ENCODE assay signal across 1 cellular context in the genomic region with DNA sequence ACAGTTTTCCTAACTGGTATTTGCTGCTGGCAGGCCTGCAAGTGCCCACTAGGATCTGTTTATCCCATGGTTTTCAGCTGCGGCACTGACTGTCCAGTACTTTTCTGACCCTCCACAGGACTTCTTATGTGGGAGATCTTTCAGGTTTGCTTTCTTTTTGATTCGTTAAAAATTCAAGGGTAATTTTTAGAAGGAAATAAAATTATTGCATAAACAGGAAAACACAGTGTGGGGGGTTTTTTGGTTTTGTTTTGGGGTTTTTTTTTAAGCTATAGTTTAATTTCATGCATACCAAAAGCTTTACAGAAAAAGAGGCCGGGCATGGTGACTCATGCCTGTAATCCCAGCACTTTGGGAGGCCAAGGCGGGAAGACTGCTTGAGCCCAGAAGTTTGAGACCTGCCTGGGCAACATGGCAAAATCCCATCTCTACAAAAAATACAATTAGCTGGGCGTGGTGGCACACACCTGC.
TF ChIP-seq lines count a peak whose summit lies in the region.

No MANE protein-coding gene starts in this region.

TF ChIP-seq in HepG2, 621 proteins besides CTCF, POLR2A, EP300 and RAD21:
- TF ChIP-seq ZNF546 (CRISPR knock-in tag; conservative IDR thresholded peaks at IDR 0.05) (no peak), SP5 (CRISPR knock-in tag; IDR thresholded peaks at IDR 0.05; ENCODE audit: borderline replicate concordance, low read depth) (no peak), ARHGAP35 (CRISPR knock-in tag; IDR thresholded peaks at IDR 0.05; ENCODE audit: borderline replicate concordance) (no peak), XRCC5 (optimal IDR thresholded peaks at IDR 0.05; ENCODE audit: low read length) (no peak), KLF11 (CRISPR knock-in tag; IDR thresholded peaks at IDR 0.05) (no peak), CEBPB (IDR thresholded peaks at IDR 0.05; ENCODE audit: borderline replicate concordance, low read depth, low read length) (no peak), ZNF781 (CRISPR knock-in tag; IDR thresholded peaks at IDR 0.05; ENCODE audit: borderline replicate concordance, not compliant biosample characterization) (no peak), ZNF292 (CRISPR knock-in tag; IDR thresholded peaks at IDR 0.05; ENCODE audit: borderline replicate concordance, low read depth) (no peak), ZNF777 (CRISPR knock-in tag; IDR thresholded peaks at IDR 0.05) (no peak), MIXL1 (CRISPR knock-in tag; IDR thresholded peaks at IDR 0.05) (no peak), ZBTB21 (CRISPR knock-in tag; IDR thresholded peaks at IDR 0.05) (no peak), PRMT3 (CRISPR knock-in tag; IDR thresholded peaks at IDR 0.05; ENCODE audit: borderline replicate concordance, low read depth) (no peak), MEIS2 (CRISPR knock-in tag; IDR thresholded peaks at IDR 0.05) (no peak), ZFP82 (CRISPR knock-in tag; IDR thresholded peaks at IDR 0.05; ENCODE audit: borderline replicate concordance) (no peak), ELF3 (CRISPR knock-in tag; IDR thresholded peaks at IDR 0.05) (no peak), ZNF101 (CRISPR knock-in tag; IDR thresholded peaks at IDR 0.05; ENCODE audit: borderline replicate concordance, low read depth) (no peak)
- TF ChIP-seq, protein P1, sequence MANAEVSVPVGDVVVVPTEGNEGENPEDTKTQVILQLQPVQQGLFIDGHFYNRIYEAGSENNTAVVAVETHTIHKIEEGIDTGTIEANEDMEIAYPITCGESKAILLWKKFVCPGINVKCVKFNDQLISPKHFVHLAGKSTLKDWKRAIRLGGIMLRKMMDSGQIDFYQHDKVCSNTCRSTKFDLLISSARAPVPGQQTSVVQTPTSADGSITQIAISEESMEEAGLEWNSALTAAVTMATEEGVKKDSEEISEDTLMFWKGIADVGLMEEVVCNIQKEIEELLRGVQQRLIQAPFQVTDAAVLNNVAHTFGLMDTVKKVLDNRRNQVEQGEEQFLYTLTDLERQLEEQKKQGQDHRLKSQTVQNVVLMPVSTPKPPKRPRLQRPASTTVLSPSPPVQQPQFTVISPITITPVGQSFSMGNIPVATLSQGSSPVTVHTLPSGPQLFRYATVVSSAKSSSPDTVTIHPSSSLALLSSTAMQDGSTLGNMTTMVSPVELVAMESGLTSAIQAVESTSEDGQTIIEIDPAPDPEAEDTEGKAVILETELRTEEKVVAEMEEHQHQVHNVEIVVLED (CRISPR knock-in tag; IDR thresholded peaks at IDR 0.05; ENCODE audit: borderline replicate concordance) = no peak
